In genomic region chr12:125128380-125128779, GRCh38 we compare ENCODE assay signal across 19 cellular contexts. TPM values are rescaled to one million over a fixed set of nuclear protein-coding genes. Genes with fewer than 3 reads are reported as not detected.
DNase-seq lines count a peak whose midpoint lies in the region; ATAC-seq, FAIRE-seq and TF ChIP-seq lines count a peak whose summit lies in the region.
"Had no signal": no experiment of that assay in that cellular context is flagged by ENCODE, and none has a peak within 500 bp of the region (broad histone marks: within the 10 kb centered on the region; RNA-seq: fewer than 3 reads in every experiment).

No MANE protein-coding gene starts in this region.

- TF ChIP-seq CTCF in dorsolateral prefrontal cortex (IDR thresholded peaks at IDR 0.05 in 54 of 56, conservative IDR thresholded peaks at IDR 0.05 in 2 of 56; ENCODE audit: low read depth in 1 of 56, partially characterized antibody in 56 of 56) = no peak

- ATAC-seq in HG03354 (IDR thresholded peaks at IDR 0.05; ENCODE audit: poor library complexity, severe bottlenecking, unreplicated experiment) = no peak
- ATAC-seq: GM12878, HCT116 had no signal

- no peak for TF ChIP-seq POLR2A in H54 (IDR thresholded peaks at IDR 0.05; ENCODE audit: low read depth, low read length)

- no peaks in the 10 kb centered on the region for H3K27me3 ChIP-seq in dorsolateral prefrontal cortex
- H3K27me3 ChIP-seq: BLaER1 treated with 17β-estradiol and CSF1 and Interleukin-3, amounts not matched to agents 10 nM and 100 nM had no signal

- no peak overlapping the region for H3K4me3 ChIP-seq in dorsolateral prefrontal cortex
- H3K4me3 ChIP-seq: BLaER1 treated with 17β-estradiol and CSF1 and Interleukin-3, amounts not matched to agents 10 nM and 100 nM; GM12878 had no signal

- peak overlapping the region; percentile 89 for H3K27ac ChIP-seq in angular gyrus (ENCODE audit: low read depth, low read length)
- H3K27ac ChIP-seq in dorsolateral prefrontal cortex = peak overlapping the region in 56 of 59 donors; percentile 6 to 91 (median 77)
- H3K27ac ChIP-seq: BLaER1 treated with 17β-estradiol and CSF1 and Interleukin-3, amounts not matched to agents 10 nM and 100 nM had no signal

- FAIRE-seq in H54 (lab: Jason Lieb, UNC) = no peak
- FAIRE-seq: GM12878, H1 had no signal

- DNase-seq in NCI-H146 (lab: John Stamatoyannopoulos, UW) (peak; percentile 13), NCI-H146 treated with DMSO at 0.1 percent for 48 hours (lab: John Stamatoyannopoulos, UW; ENCODE audit: unreplicated experiment) (no peak), COR-L47 (lab: John Stamatoyannopoulos, UW) (peak; percentile 9), dorsolateral prefrontal cortex (no peak), H54 (ENCODE audit: insufficient read length, low spot score) (no peak), dermis blood vessel endothelial cell (no peak)
- DNase-seq: 8988T; AML-193; Calu3; CD4-positive, CD25-positive, alpha-beta regulatory T cell; DMS 273 treated with DMSO at 0.1 percent for 48 hours; DMS79; IMR-90 had no signal

- intact Hi-C loops in dorsolateral prefrontal cortex (cut with DNase I) = no loop called here

RNA-seq across cellular contexts. Expression of gene TMEM132B, which starts 57.8 kb away (rescaled TPM):
- total RNA-seq in dorsolateral prefrontal cortex (100 to 1,000 TPM in 116 of 120 experiments, 10 to 100 TPM in 4; 68.9 to 223 (median 154) TPM), dermis blood vessel endothelial cell (under 0.01 and 0.17 TPM in 2 replicates)
- total RNA-seq: CD4-positive, CD25-positive, alpha-beta regulatory T cell had no signal

Comparison
In these comparisons a context has a peak if more than half of its experiments do, and no peak if none do; other contexts are left out.
1. DNase-seq: peak in NCI-H146 (single experiment) and COR-L47 (single experiment); none in NCI-H146 treated with DMSO at 0.1 percent for 48 hours (single experiment), dorsolateral prefrontal cortex (0 of 10), H54 (single experiment) and dermis blood vessel endothelial cell (single experiment).
2. RNA of gene TMEM132B, which starts 57.8 kb away (total RNA-seq): 68.9 to 223 TPM in dorsolateral prefrontal cortex; under 0.01 to 0.17 TPM in dermis blood vessel endothelial cell; every median in the first group is over 10 times any median in the second.